ENCODE assay signal across 10 cellular contexts in genomic region chr1:235938714-235939487, GRCh38.
DNase-seq lines count a peak whose midpoint lies in the region; ATAC-seq and TF ChIP-seq lines count a peak whose summit lies in the region.
"Had no signal": no experiment of that assay in that cellular context is flagged by ENCODE, and none has a peak within 500 bp of the region (broad histone marks: within the 10 kb centered on the region; RNA-seq: fewer than 3 reads in every experiment).

No MANE protein-coding gene starts in this region.

- H3K36me3 Mint-ChIP-seq in activated T-helper 1 cell treated with anti-CD3 and anti-CD28 coated beads, Interleukin-12 subunit alpha, Interleukin-12 subunit beta, Interleukin-2, Interleukin-4 antibody, amounts not matched to agents 30 ng/mL and 10 ng/mL and 1 ng/mL, durations not matched to agents 14 hours and 24 hours and 36 hours (ENCODE audit: low read depth), result peaks cover 3% of the 10 kb centered on the region
- H3K36me3 Mint-ChIP-seq in natural killer cell (no peaks in the 10 kb centered on the region), type B pancreatic cell (no peaks in the 10 kb centered on the region)
- H3K36me3 Mint-ChIP-seq: activated naive CD4-positive, alpha-beta T cell treated with anti-CD3 and anti-CD28 coated beads, Interleukin-2, amount 50 U/mL, for 24 hours had no signal

- TF ChIP-seq CTCF in natural killer cell (IDR thresholded peaks at IDR 0.05) (no peak), prostate gland (IDR thresholded peaks at IDR 0.05) (no peak), type B pancreatic cell (conservative IDR thresholded peaks at IDR 0.05) (no peak)

- intact Hi-C loops in activated T-helper 1 cell treated with anti-CD3 and anti-CD28 coated beads, Interleukin-12 subunit alpha, Interleukin-12 subunit beta, Interleukin-2, Interleukin-4 antibody, amounts not matched to agents 30 ng/mL and 10 ng/mL and 1 ng/mL, durations not matched to agents 14 hours and 24 hours and 36 hours (cut with micrococcal nuclease), result loop anchor here (1.0 to 2.0 kb wide), 3 partner anchors 14 to 51 kb away; no protein-coding TSS in a partner anchor
- intact Hi-C loops in natural killer cell (cut with micrococcal nuclease) (loop anchor here (5.0 kb wide), 1 partner anchor 72 kb away; the partner anchor contains the start of gene LYST), prostate gland (cut with DNase I) (no loop called here)

- H3K27me3 Mint-ChIP-seq in activated T-helper 1 cell treated with anti-CD3 and anti-CD28 coated beads, Interleukin-12 subunit alpha, Interleukin-12 subunit beta, Interleukin-2, Interleukin-4 antibody, amounts not matched to agents 30 ng/mL and 10 ng/mL and 1 ng/mL, durations not matched to agents 14 hours and 24 hours and 36 hours (ENCODE audit: insufficient read depth), result peaks cover 4% of the 10 kb centered on the region
- H3K27me3 Mint-ChIP-seq in natural killer cell (ENCODE audit: low read depth in 2 of 2), result no peaks in the 10 kb centered on the region
- peaks cover 4% of the 10 kb centered on the region for H3K27me3 Mint-ChIP-seq in type B pancreatic cell
- H3K27me3 Mint-ChIP-seq: activated naive CD4-positive, alpha-beta T cell treated with anti-CD3 and anti-CD28 coated beads, Interleukin-2, amount 50 U/mL, for 24 hours had no signal

- H3K4me3 Mint-ChIP-seq in activated T-helper 1 cell treated with anti-CD3 and anti-CD28 coated beads, Interleukin-12 subunit alpha, Interleukin-12 subunit beta, Interleukin-2, Interleukin-4 antibody, amounts not matched to agents 30 ng/mL and 10 ng/mL and 1 ng/mL, durations not matched to agents 14 hours and 24 hours and 36 hours, result peak overlapping the region; percentile 42
- H3K4me3 Mint-ChIP-seq in natural killer cell (peak overlapping the region; percentile 80), type B pancreatic cell (no peak overlapping the region)
- H3K4me3 Mint-ChIP-seq: activated naive CD4-positive, alpha-beta T cell treated with anti-CD3 and anti-CD28 coated beads, Interleukin-2, amount 50 U/mL, for 24 hours had no signal

- WGBS in prostate gland, result 79% methylated on average over 7 of the region's 7 CpGs

- DNase-seq in activated T-helper 1 cell treated with anti-CD3 and anti-CD28 coated beads, Interleukin-12 subunit alpha, Interleukin-12 subunit beta, Interleukin-2, Interleukin-4 antibody, amounts not matched to agents 30 ng/mL and 10 ng/mL and 1 ng/mL, durations not matched to agents 14 hours and 24 hours and 36 hours (ENCODE audit: low spot score), result peak; percentile 10
- no peak for DNase-seq in natural killer cell
- no peak for DNase-seq in SHP77 (lab: John Stamatoyannopoulos, UW)
- DNase-seq in prostate gland (ENCODE audit: low spot score), result no peak
- DNase-seq in RPMI8226, result no peak
- DNase-seq in type B pancreatic cell (ENCODE audit: extremely low spot score, unreplicated experiment), result no peak
- DNase-seq: NK-92 treated with Interleukin-12 subunit alpha and Interleukin-12 subunit beta, amount 100 ng/mL, for 24 hours had no signal

- ATAC-seq in GM18520 (IDR thresholded peaks at IDR 0.05; ENCODE audit: unreplicated experiment) (peak; percentile 51), HG03342 (IDR thresholded peaks at IDR 0.05; ENCODE audit: unreplicated experiment) (peak; percentile 48), natural killer cell (peak; percentile 56 to 75 (median 63))

- no peak for TF ChIP-seq POLR2A in prostate gland (IDR thresholded peaks at IDR 0.05)

- H3K36me3 ChIP-seq in prostate gland, result no peaks in the 10 kb centered on the region

- no peaks in the 10 kb centered on the region for H3K9me3 ChIP-seq in prostate gland

- no peaks in the 10 kb centered on the region for H3K4me1 ChIP-seq in prostate gland (replicated peaks)

- H3K27me3 ChIP-seq in prostate gland (replicated peaks; ENCODE audit: insufficient read depth), result no peaks in the 10 kb centered on the region

- H3K9me3 Mint-ChIP-seq in activated T-helper 1 cell treated with anti-CD3 and anti-CD28 coated beads, Interleukin-12 subunit alpha, Interleukin-12 subunit beta, Interleukin-2, Interleukin-4 antibody, amounts not matched to agents 30 ng/mL and 10 ng/mL and 1 ng/mL, durations not matched to agents 14 hours and 24 hours and 36 hours, result peaks cover 10% of the 10 kb centered on the region
- H3K9me3 Mint-ChIP-seq in natural killer cell (no peaks in the 10 kb centered on the region), type B pancreatic cell (no peaks in the 10 kb centered on the region)
- H3K9me3 Mint-ChIP-seq: activated naive CD4-positive, alpha-beta T cell treated with anti-CD3 and anti-CD28 coated beads, Interleukin-2, amount 50 U/mL, for 24 hours had no signal

- no peak overlapping the region for H3K27ac ChIP-seq in prostate gland

- no peak overlapping the region for H3K4me3 ChIP-seq in prostate gland

- peak overlapping the region; percentile 84 for H3K27ac Mint-ChIP-seq in activated T-helper 1 cell treated with anti-CD3 and anti-CD28 coated beads, Interleukin-12 subunit alpha, Interleukin-12 subunit beta, Interleukin-2, Interleukin-4 antibody, amounts not matched to agents 30 ng/mL and 10 ng/mL and 1 ng/mL, durations not matched to agents 14 hours and 24 hours and 36 hours
- H3K27ac Mint-ChIP-seq in natural killer cell (peak overlapping the region; percentile 78 to 87), type B pancreatic cell (no peak overlapping the region)
- H3K27ac Mint-ChIP-seq: activated naive CD4-positive, alpha-beta T cell treated with anti-CD3 and anti-CD28 coated beads, Interleukin-2, amount 50 U/mL, for 24 hours had no signal

- peaks cover 52% of the 10 kb centered on the region for H3K4me1 Mint-ChIP-seq in activated T-helper 1 cell treated with anti-CD3 and anti-CD28 coated beads, Interleukin-12 subunit alpha, Interleukin-12 subunit beta, Interleukin-2, Interleukin-4 antibody, amounts not matched to agents 30 ng/mL and 10 ng/mL and 1 ng/mL, durations not matched to agents 14 hours and 24 hours and 36 hours (ENCODE audit: low read depth)
- H3K4me1 Mint-ChIP-seq in natural killer cell (peaks cover 52 to 67% of the 10 kb centered on the region in 2 donors), type B pancreatic cell (ENCODE audit: unreplicated experiment) (peaks cover 5% of the 10 kb centered on the region)
